ENCODE assay signal across 15 cellular contexts in genomic region chr4:30537462-30537861, GRCh38.
A peak's percentile ranks its signal among the peaks of the same experiment; 100 is the strongest.
DNase-seq lines count a peak whose midpoint lies in the region; ATAC-seq, FAIRE-seq and TF ChIP-seq lines count a peak whose summit lies in the region.
"Had no signal": no experiment of that assay in that cellular context is flagged by ENCODE, and none has a peak within 500 bp of the region (broad histone marks: within the 10 kb centered on the region; RNA-seq: fewer than 3 reads in every experiment).

No MANE protein-coding gene starts in this region.

- TF ChIP-seq POLR2A in HepG2 (IDR thresholded peaks at IDR 0.05; ENCODE audit: insufficient read depth in 1 of 2, low read depth in 2 of 2, low read length in 2 of 2): no peak

- H2AFZ ChIP-seq in Karpas-422 (ENCODE audit: low read length): no peak overlapping the region
- no peak overlapping the region for H2AFZ ChIP-seq in HepG2 (ENCODE audit: low read length)

- in situ Hi-C loops in HepG2 (cut with HindIII; ENCODE audit: extremely low pct_ligation_motif_present, low pct_unique_long_range_greater_than_20kb): no loop called here

- H3K27ac ChIP-seq in RWPE1 (peak overlapping the region; percentile 82), epithelial cell of prostate (no peak overlapping the region), Karpas-422 (ENCODE audit: low read length) (no peak overlapping the region), HepG2 (ENCODE audit: extremely low read length, insufficient read depth, low read length) (no peak overlapping the region)
- H3K27ac ChIP-seq: dorsolateral prefrontal cortex had no signal

- WGBS in HepG2 (ENCODE audit: low lambda C conversion rate): 38% methylated on average over 3 of the region's 3 CpGs

- no peaks in the 10 kb centered on the region for H3K4me1 ChIP-seq in Karpas-422 (ENCODE audit: low read length)
- H3K4me1 ChIP-seq in HepG2 (ENCODE audit: insufficient read depth, low read length): no peaks in the 10 kb centered on the region

- ATAC-seq in HepG2: no peak
- ATAC-seq: CD8-positive, alpha-beta T cell had no signal

- CTCF ChIA-PET in RWPE1 (lab: Yijun Ruan, JAX) (interaction anchor here (0.5 kb wide), 1 partner anchor 708 kb away, joined by 4 read pairs; no protein-coding TSS in a partner anchor), HepG2 (lab: Yijun Ruan, JAX; ENCODE audit: low intra/inter-chr PET ratio, low total read pairs) (no interaction called here)

- H3K79me2 ChIP-seq in Karpas-422 (ENCODE audit: low read length) (no peaks in the 10 kb centered on the region), HepG2 (ENCODE audit: insufficient read depth, low read length) (no peaks in the 10 kb centered on the region)

- TF ChIP-seq RAD21 in HepG2 (CRISPR knock-in tag; IDR thresholded peaks at IDR 0.05): no peak

- peak; percentile 94 for DNase-seq in H4 (ENCODE audit: low spot score)
- DNase-seq in RWPE1 (ENCODE audit: low spot score): peak; percentile 59
- peak; percentile 14 for DNase-seq in epithelial cell of prostate (ENCODE audit: low read depth, low spot score)
- peak; percentile 37 for DNase-seq in non-pigmented ciliary epithelial cell (ENCODE audit: low read depth)
- DNase-seq in activated gamma-delta T cell treated with Interleukin-2 at 50 U/mL for 16 hours: no peak
- no peak for DNase-seq in Karpas-422
- no peak for DNase-seq in HepG2 (ENCODE audit: low spot score)
- no peak for DNase-seq in GDM1 (lab: John Stamatoyannopoulos, UW)
- DNase-seq: activated CD4-positive, alpha-beta T cell treated with anti-CD3 and anti-CD28 coated beads for 48 hours; activated gamma-delta T cell; CD8-positive, alpha-beta T cell; dorsolateral prefrontal cortex; naive B cell; NCI-H526 treated with DMSO at 0.1 percent for 48 hours; stimulated activated CD4-positive, alpha-beta T cell treated with anti-CD3 and anti-CD28 coated beads, Interleukin-15, amount 100 ng/mL, for 24 hours had no signal

- POLR2A ChIA-PET in RWPE1 (lab: Yijun Ruan, JAX; ENCODE audit: low non-redundant PET) (no interaction called here), HepG2 (lab: Yijun Ruan, JAX) (no interaction called here)

- no peak overlapping the region for H3K4me3 ChIP-seq in Karpas-422 (ENCODE audit: low read length)
- no peak overlapping the region for H3K4me3 ChIP-seq in HepG2 (replicated peaks in 1 of 3; ENCODE audit: insufficient read depth in 1 of 3, low read depth in 2 of 3, low read length in 3 of 3)
- H3K4me3 ChIP-seq: dorsolateral prefrontal cortex had no signal

- no peak for TF ChIP-seq EP300 in HepG2 (IDR thresholded peaks at IDR 0.05; ENCODE audit: low read depth in 2 of 2, low read length in 2 of 2)
- no peak for TF ChIP-seq EP300 in HepG2 (CRISPR knock-in tag; IDR thresholded peaks at IDR 0.05; ENCODE audit: borderline replicate concordance)

- no peaks in the 10 kb centered on the region for H4K20me1 ChIP-seq in Karpas-422 (ENCODE audit: insufficient read depth, low read depth, low read length)
- no peaks in the 10 kb centered on the region for H4K20me1 ChIP-seq in HepG2 (ENCODE audit: insufficient read depth, low read length)

- H3K36me3 ChIP-seq in Karpas-422 (ENCODE audit: insufficient read depth, low read length) (no peaks in the 10 kb centered on the region), HepG2 (replicated peaks in 1 of 2; ENCODE audit: control insufficient read depth in 1 of 2, insufficient read depth in 2 of 2, low read length in 2 of 2) (no peaks in the 10 kb centered on the region)

- H3K9me3 ChIP-seq in Karpas-422 (ENCODE audit: low read length): peaks cover 12% of the 10 kb centered on the region
- H3K9me3 ChIP-seq in HepG2 (ENCODE audit: low read length): peaks cover 69% of the 10 kb centered on the region

- BruUV-seq in HepG2 (replicated peaks; lab: Mats Ljungman, UMichigan): no TSS peak

- no peak for TF ChIP-seq CTCF in RWPE1 (conservative IDR thresholded peaks at IDR 0.05; ENCODE audit: low read depth)
- TF ChIP-seq CTCF in HepG2 (CRISPR knock-in tag; IDR thresholded peaks at IDR 0.05): no peak

- no peak overlapping the region for H3K4me2 ChIP-seq in Karpas-422 (ENCODE audit: low read depth, low read length, poor library complexity, severe bottlenecking)
- H3K4me2 ChIP-seq in HepG2 (ENCODE audit: low read depth, low read length): no peak overlapping the region

- intact Hi-C loops in HepG2 (cut with micrococcal nuclease; ENCODE audit: unreplicated experiment): no loop called here

- no peaks in the 10 kb centered on the region for H3K9me2 ChIP-seq in Karpas-422 (replicated peaks; ENCODE audit: insufficient read depth, low read length)

- FAIRE-seq in HepG2 (lab: Jason Lieb, UNC): no peak

- no peak overlapping the region for H3K9ac ChIP-seq in Karpas-422 (ENCODE audit: low read length)
- H3K9ac ChIP-seq in HepG2 (ENCODE audit: insufficient read depth, low read depth, low read length): no peak overlapping the region

- H3K27me3 ChIP-seq in Karpas-422 (ENCODE audit: low read length) (no peaks in the 10 kb centered on the region), HepG2 (ENCODE audit: control insufficient read depth in 1 of 2, insufficient read depth in 2 of 2, low read length in 2 of 2) (no peaks in the 10 kb centered on the region; a peak in 1 of 5 replicates)
- H3K27me3 ChIP-seq: dorsolateral prefrontal cortex had no signal

TF ChIP-seq in HepG2, 621 proteins besides CTCF, POLR2A, EP300 and RAD21:
- no peak for TF ChIP-seq CENPX (CRISPR knock-in tag; IDR thresholded peaks at IDR 0.05)
- no peak for TF ChIP-seq ATF3 (CRISPR knock-in tag; IDR thresholded peaks at IDR 0.05)
- TF ChIP-seq ZNF691 (CRISPR knock-in tag; IDR thresholded peaks at IDR 0.05; ENCODE audit: borderline replicate concordance, low read depth): no peak
- TF ChIP-seq ATRX (CRISPR knock-in tag; IDR thresholded peaks at IDR 0.05; ENCODE audit: borderline replicate concordance): no peak

Comparison
In these comparisons a context has a peak if more than half of its experiments do, and no peak if none do; other contexts are left out.
1. DNase-seq: peak in H4 (single experiment), RWPE1 (single experiment), epithelial cell of prostate (single experiment) and non-pigmented ciliary epithelial cell (single experiment); none in activated gamma-delta T cell treated with Interleukin-2 at 50 U/mL for 16 hours (single experiment), Karpas-422 (single experiment), HepG2 (single experiment) and GDM1 (single experiment).